ENCODE assay signal across 1 cellular context in genomic region chr4:73396993-73397972, GRCh38.
TF ChIP-seq lines count a peak whose summit lies in the region.

No MANE protein-coding gene starts in this region.

TF ChIP-seq in HepG2, 621 proteins besides CTCF, POLR2A, EP300 and RAD21 (continued from another document and continues in another):
- TF ChIP-seq HNF1B (CRISPR knock-in tag; IDR thresholded peaks at IDR 0.05) (peak; percentile 54; the same call in 1 of the 2 replicates), CCDC6 (CRISPR knock-in tag; IDR thresholded peaks at IDR 0.05) (0 out of 2 replicates have a peak, but pooled peaks have one; percentile 29), ZNF639 (CRISPR knock-in tag; conservative IDR thresholded peaks at IDR 0.05) (no peak), ZFP36L2 (CRISPR knock-in tag; IDR thresholded peaks at IDR 0.05) (no peak), RAD51 (IDR thresholded peaks at IDR 0.05; ENCODE audit: borderline replicate concordance) (no peak), PBX2 (CRISPR knock-in tag; IDR thresholded peaks at IDR 0.05) (no peak), GATAD2A (CRISPR knock-in tag; IDR thresholded peaks at IDR 0.05) (peak; percentile 86), NFYC (CRISPR knock-in tag; IDR thresholded peaks at IDR 0.05) (no peak), CBFB (CRISPR knock-in tag; IDR thresholded peaks at IDR 0.05) (no peak), IRX3 (CRISPR knock-in tag; IDR thresholded peaks at IDR 0.05; ENCODE audit: borderline replicate concordance, low read depth) (no peak), RARA (CRISPR knock-in tag; IDR thresholded peaks at IDR 0.05) (peak; percentile 82), TAF15 (IDR thresholded peaks at IDR 0.05; ENCODE audit: low read depth, low read length, poor library complexity, severe bottlenecking) (no peak), ZNF280B (CRISPR knock-in tag; IDR thresholded peaks at IDR 0.05; ENCODE audit: borderline replicate concordance) (no peak), SMAD3 (CRISPR knock-in tag; IDR thresholded peaks at IDR 0.05) (no peak), KAT8 (CRISPR knock-in tag; IDR thresholded peaks at IDR 0.05) (0 out of 2 replicates have a peak, but pooled peaks have one; percentile 27), GLI4 (CRISPR knock-in tag; IDR thresholded peaks at IDR 0.05; ENCODE audit: borderline replicate concordance) (no peak), HMG20A (CRISPR knock-in tag; IDR thresholded peaks at IDR 0.05; ENCODE audit: borderline replicate concordance) (peak; percentile 76; the same call in 1 of the 2 replicates), FOXP4 (CRISPR knock-in tag; IDR thresholded peaks at IDR 0.05) (peak; percentile 63; the same call in 1 of the 2 replicates), SOX13 (IDR thresholded peaks at IDR 0.05) (peak; percentile 30; the same call in 1 of the 2 replicates), SOX13 (CRISPR knock-in tag; conservative IDR thresholded peaks at IDR 0.05 in 1 of 2, IDR thresholded peaks at IDR 0.05 in 1 of 2) (peak in 1 of 2 experiments; percentile 88; a peak in 2 of 4 replicates), GRHL1 (CRISPR knock-in tag; conservative IDR thresholded peaks at IDR 0.05) (no peak), ZSCAN12 (CRISPR knock-in tag; IDR thresholded peaks at IDR 0.05) (no peak), KDM1A (CRISPR knock-in tag; IDR thresholded peaks at IDR 0.05) (0 out of 2 replicates have a peak, but pooled peaks have one; percentile 17), TCF7 (IDR thresholded peaks at IDR 0.05; ENCODE audit: low read depth) (0 out of 2 replicates have a peak, but pooled peaks have one; percentile 23), PREB (CRISPR knock-in tag; IDR thresholded peaks at IDR 0.05) (no peak), CREBL2 (CRISPR knock-in tag; IDR thresholded peaks at IDR 0.05; ENCODE audit: borderline replicate concordance) (no peak), CHD4 (IDR thresholded peaks at IDR 0.05; ENCODE audit: borderline replicate concordance, low read length) (0 out of 2 replicates have a peak, but pooled peaks have one; percentile 26), FOXO1 (CRISPR knock-in tag; IDR thresholded peaks at IDR 0.05) (peak; percentile 41; the same call in 1 of the 2 replicates), RELA (CRISPR knock-in tag; IDR thresholded peaks at IDR 0.05) (no peak), ZNF775 (CRISPR knock-in tag; IDR thresholded peaks at IDR 0.05; ENCODE audit: borderline replicate concordance) (no peak), NR2F1 (CRISPR knock-in tag; IDR thresholded peaks at IDR 0.05) (peak in 1 of 2 experiments; percentile 58; a peak in 3 of 4 replicates), SOX5 (CRISPR knock-in tag; IDR thresholded peaks at IDR 0.05; ENCODE audit: borderline replicate concordance) (peak; percentile 87), CHCHD3 (CRISPR knock-in tag; IDR thresholded peaks at IDR 0.05) (no peak), ZNF644 (CRISPR knock-in tag; IDR thresholded peaks at IDR 0.05; ENCODE audit: low read depth) (peak; percentile 79; the same call in 1 of the 2 replicates), HINFP (CRISPR knock-in tag; IDR thresholded peaks at IDR 0.05; ENCODE audit: low read depth) (no peak), DZIP1 (CRISPR knock-in tag; IDR thresholded peaks at IDR 0.05) (no peak), BCL6 (CRISPR knock-in tag; IDR thresholded peaks at IDR 0.05) (peak; percentile 82), HNF4G (IDR thresholded peaks at IDR 0.05; ENCODE audit: borderline replicate concordance, low read depth, low read length) (peak; percentile 93), HNF4G (CRISPR knock-in tag; IDR thresholded peaks at IDR 0.05; ENCODE audit: borderline replicate concordance, low read depth) (peak; percentile 63; the same call in 1 of the 2 replicates), ZMYM3 (CRISPR knock-in tag; IDR thresholded peaks at IDR 0.05) (no peak), MYNN (CRISPR knock-in tag; IDR thresholded peaks at IDR 0.05; ENCODE audit: low read depth) (no peak), ESRRA (CRISPR knock-in tag; IDR thresholded peaks at IDR 0.05; ENCODE audit: low read depth) (peak; percentile 53; the same call in 1 of the 2 replicates), HNF4A (CRISPR knock-in tag; IDR thresholded peaks at IDR 0.05) (peak; percentile 94), FOXA1 (IDR thresholded peaks at IDR 0.05) (no peak), FOXA1 (CRISPR knock-in tag; IDR thresholded peaks at IDR 0.05) (peak; percentile 55), ZGPAT (CRISPR knock-in tag; IDR thresholded peaks at IDR 0.05) (peak; percentile 42), NAIF1 (CRISPR knock-in tag; IDR thresholded peaks at IDR 0.05; ENCODE audit: borderline replicate concordance) (no peak), SOX6 (IDR thresholded peaks at IDR 0.05) (no peak), SOX6 (CRISPR knock-in tag; IDR thresholded peaks at IDR 0.05) (peak; percentile 84), SSRP1 (CRISPR knock-in tag; IDR thresholded peaks at IDR 0.05) (0 out of 2 replicates have a peak, but pooled peaks have one; percentile 22), SAP130 (CRISPR knock-in tag; IDR thresholded peaks at IDR 0.05; ENCODE audit: low read depth) (peak; percentile 48; the same call in 1 of the 2 replicates), MEF2D (CRISPR knock-in tag; IDR thresholded peaks at IDR 0.05) (no peak), FOXA3 (CRISPR knock-in tag; IDR thresholded peaks at IDR 0.05) (peak; percentile 80)
